ENCODE assay signal across 16 cellular contexts in genomic region chr7:74498354-74498753, GRCh38. TPM values are rescaled to one million over a fixed set of nuclear protein-coding genes. Genes with fewer than 3 reads are reported as not detected.
DNase-seq lines count a peak whose midpoint lies in the region; TF ChIP-seq lines count a peak whose summit lies in the region.
"Had no signal": no experiment of that assay in that cellular context is flagged by ENCODE, and none has a peak within 500 bp of the region (broad histone marks: within the 10 kb centered on the region; RNA-seq: fewer than 3 reads in every experiment).

No MANE protein-coding gene starts in this region.

- no peak for TF ChIP-seq POLR2A in breast epithelium (IDR thresholded peaks at IDR 0.05)

- no peak overlapping the region for H3K4me3 ChIP-seq in breast epithelium
- H3K4me3 ChIP-seq in HEK293 (ENCODE audit: low read depth, low read length) = no peak overlapping the region
- no peak overlapping the region for H3K4me3 ChIP-seq in neural progenitor cell
- H3K4me3 ChIP-seq: BLaER1 treated with 17β-estradiol and CSF1 and Interleukin-3, amounts not matched to agents 10 nM and 100 nM; HAP-1 had no signal

- H3K9me3 ChIP-seq in breast epithelium = no peaks in the 10 kb centered on the region
- H3K9me3 ChIP-seq in HEK293 (ENCODE audit: control insufficient read depth, insufficient read depth, low read depth, low read length) = no peaks in the 10 kb centered on the region
- H3K9me3 ChIP-seq in neural progenitor cell (ENCODE audit: low read depth) = no peaks in the 10 kb centered on the region
- H3K9me3 ChIP-seq: BLaER1 treated with 17β-estradiol and CSF1 and Interleukin-3, amounts not matched to agents 10 nM and 100 nM; HAP-1 had no signal

- H3K4me1 Mint-ChIP-seq in MCF 10A (ENCODE audit: insufficient read depth, unreplicated experiment) (peaks cover 26% of the 10 kb centered on the region), neural progenitor cell (peaks cover 16% of the 10 kb centered on the region)
- H3K4me1 Mint-ChIP-seq in T-helper 2 cell treated with Interferon-gamma antibody and Interleukin-4, amounts not matched to agents 5 μg/mL and 100 μg/mL, for 36 hours (ENCODE audit: low read depth) = no peaks in the 10 kb centered on the region
- H3K4me1 Mint-ChIP-seq: B cell had no signal

- CTCF ChIA-PET in MCF 10A (lab: Yijun Ruan, JAX) = interaction anchor here (0.7 to 1.1 kb wide), 3 partner anchors 11 to 761 kb away, joined by 3 to 4 read pairs (median 3); no protein-coding TSS in a partner anchor
- CTCF ChIA-PET in HEK293 (lab: Yijun Ruan, JAX) = no interaction called here

- H3K36me3 Mint-ChIP-seq in MCF 10A (ENCODE audit: insufficient read depth, unreplicated experiment) (peaks cover 24% of the 10 kb centered on the region), neural progenitor cell (peaks cover 15% of the 10 kb centered on the region)
- no peaks in the 10 kb centered on the region for H3K36me3 Mint-ChIP-seq in T-helper 2 cell treated with Interferon-gamma antibody and Interleukin-4, amounts not matched to agents 5 μg/mL and 100 μg/mL, for 36 hours (ENCODE audit: low read depth)
- H3K36me3 Mint-ChIP-seq: CD8-positive, alpha-beta T cell had no signal

- H3K36me3 ChIP-seq in breast epithelium (no peaks in the 10 kb centered on the region), HEK293 (ENCODE audit: control insufficient read depth in 2 of 2, insufficient read depth in 1 of 2, low read length in 2 of 2) (peaks cover 0 to 7% of the 10 kb centered on the region in 2 experiments; a peak in 2 of 3 replicates), neural progenitor cell (no peaks in the 10 kb centered on the region)
- H3K36me3 ChIP-seq: HAP-1 had no signal

- DNase-seq in MCF 10A (ENCODE audit: unreplicated experiment) = no peak
- DNase-seq in breast epithelium (ENCODE audit: low spot score in 2 of 2) = no peak
- peak; percentile 12 for DNase-seq in D341Med (ENCODE audit: low spot score)
- DNase-seq in neural progenitor cell (ENCODE audit: low spot score) = no peak
- DNase-seq in T-helper 2 cell treated with Interferon-gamma antibody and Interleukin-4, amounts not matched to agents 5 μg/mL and 100 μg/mL, for 36 hours (ENCODE audit: low spot score) = no peak
- no peak for DNase-seq in SHP77 treated with DMSO at 0.1 percent for 48 hours (lab: John Stamatoyannopoulos, UW)
- no peak for DNase-seq in cerebellar nuclear complex (lab: John Stamatoyannopoulos, UW)
- DNase-seq: Calu3; CD8-positive, alpha-beta T cell; DMS 273 treated with DMSO at 0.1 percent for 48 hours; DMS53; DND-41 had no signal

- H3F3A ChIP-seq in neural progenitor cell (ENCODE audit: low read depth) = peaks cover 12% of the 10 kb centered on the region

- H3K9me3 Mint-ChIP-seq in MCF 10A (ENCODE audit: unreplicated experiment) = no peaks in the 10 kb centered on the region
- H3K9me3 Mint-ChIP-seq in neural progenitor cell = no peaks in the 10 kb centered on the region
- no peaks in the 10 kb centered on the region for H3K9me3 Mint-ChIP-seq in T-helper 2 cell treated with Interferon-gamma antibody and Interleukin-4, amounts not matched to agents 5 μg/mL and 100 μg/mL, for 36 hours
- H3K9me3 Mint-ChIP-seq: CD8-positive, alpha-beta T cell had no signal

- no peak overlapping the region for H2AFZ ChIP-seq in neural progenitor cell (replicated peaks)

- no peak overlapping the region for H3K9ac ChIP-seq in neural progenitor cell
- H3K9ac ChIP-seq: BLaER1 treated with 17β-estradiol and CSF1 and Interleukin-3, amounts not matched to agents 10 nM and 100 nM had no signal

- intact Hi-C loops in MCF 10A (cut with micrococcal nuclease) = no loop called here
- intact Hi-C loops in breast epithelium (cut with DNase I; ENCODE audit: low total_unique reads) = no loop called here

- H3K79me2 ChIP-seq in neural progenitor cell (ENCODE audit: low read depth) = peaks cover 100% of the 10 kb centered on the region

- no peaks in the 10 kb centered on the region for H3K4me1 ChIP-seq in breast epithelium
- H3K4me1 ChIP-seq in HEK293 (ENCODE audit: control insufficient read depth, insufficient read depth, low read length) = no peaks in the 10 kb centered on the region
- H3K4me1 ChIP-seq in neural progenitor cell = peaks cover 7% of the 10 kb centered on the region
- H3K4me1 ChIP-seq: HAP-1 had no signal

- H3K27ac ChIP-seq in breast epithelium (no peak overlapping the region), HEK293 (ENCODE audit: extremely low read depth, low read depth, low read length) (no peak overlapping the region), neural progenitor cell (no peak overlapping the region)
- H3K27ac ChIP-seq: BLaER1 treated with 17β-estradiol and CSF1 and Interleukin-3, amounts not matched to agents 10 nM and 100 nM had no signal

- H3K27ac Mint-ChIP-seq in MCF 10A (ENCODE audit: low read depth, unreplicated experiment) (peak overlapping the region; percentile 4), neural progenitor cell (peak overlapping the region; percentile 8)
- H3K27ac Mint-ChIP-seq in T-helper 2 cell treated with Interferon-gamma antibody and Interleukin-4, amounts not matched to agents 5 μg/mL and 100 μg/mL, for 36 hours = no peak overlapping the region
- H3K27ac Mint-ChIP-seq: B cell; CD8-positive, alpha-beta T cell had no signal

- no peaks in the 10 kb centered on the region for H3K27me3 Mint-ChIP-seq in MCF 10A (ENCODE audit: insufficient read depth, unreplicated experiment)
- peaks cover 6% of the 10 kb centered on the region for H3K27me3 Mint-ChIP-seq in neural progenitor cell (ENCODE audit: insufficient read depth, low read depth)
- no peaks in the 10 kb centered on the region for H3K27me3 Mint-ChIP-seq in T-helper 2 cell treated with Interferon-gamma antibody and Interleukin-4, amounts not matched to agents 5 μg/mL and 100 μg/mL, for 36 hours (ENCODE audit: low read depth)
- H3K27me3 Mint-ChIP-seq: B cell had no signal

- H3K4me3 Mint-ChIP-seq in MCF 10A (ENCODE audit: unreplicated experiment) (no peak overlapping the region), neural progenitor cell (no peak overlapping the region)
- no peak overlapping the region for H3K4me3 Mint-ChIP-seq in T-helper 2 cell treated with Interferon-gamma antibody and Interleukin-4, amounts not matched to agents 5 μg/mL and 100 μg/mL, for 36 hours
- H3K4me3 Mint-ChIP-seq: B cell; CD8-positive, alpha-beta T cell had no signal

- no peak overlapping the region for H3K4me2 ChIP-seq in neural progenitor cell
- H3K4me2 ChIP-seq: BLaER1 treated with 17β-estradiol and CSF1 and Interleukin-3, amounts not matched to agents 10 nM and 100 nM had no signal

- POLR2A ChIA-PET in MCF 10A (lab: Yijun Ruan, JAX) (interaction anchor here (0.9 to 1.5 kb wide), 3 partner anchors 9 to 25 kb away, joined by 3 to 4 read pairs (median 3); no protein-coding TSS in a partner anchor), HEK293 (lab: Yijun Ruan, JAX) (interaction anchor here (0.6 kb wide), 1 partner anchor 62 kb away, joined by 4 read pairs; no protein-coding TSS in a partner anchor)

- TF ChIP-seq CTCF in MCF 10A (IDR thresholded peaks at IDR 0.05; ENCODE audit: unreplicated experiment) = no peak
- TF ChIP-seq CTCF in breast epithelium (IDR thresholded peaks at IDR 0.05) = no peak
- no peak for TF ChIP-seq CTCF in HEK293 (tag by site-specific recombination; IDR thresholded peaks at IDR 0.05)
- no peak for TF ChIP-seq CTCF in neural progenitor cell (IDR thresholded peaks at IDR 0.05)

- H4K20me1 ChIP-seq in neural progenitor cell (ENCODE audit: low read depth) = peaks cover 100% of the 10 kb centered on the region

- no TSS peak for BruUV-seq in MCF 10A (replicated peaks; lab: Mats Ljungman, UMichigan)

- H3K27me3 ChIP-seq in breast epithelium (no peaks in the 10 kb centered on the region), neural progenitor cell (no peaks in the 10 kb centered on the region)
- H3K27me3 ChIP-seq: BLaER1 treated with 17β-estradiol and CSF1 and Interleukin-3, amounts not matched to agents 10 nM and 100 nM had no signal

TF ChIP-seq in HEK293, 187 proteins besides CTCF, POLR2A, EP300 and RAD21:
- TF ChIP-seq ZNF26 (tag by site-specific recombination; IDR thresholded peaks at IDR 0.05) = no peak
- TF ChIP-seq ZFP3 (tag by site-specific recombination; IDR thresholded peaks at IDR 0.05; ENCODE audit: low read depth) = peak; percentile 57; the same call in 1 of the 2 replicates

RNA-seq across cellular contexts. Expression of gene GTF2IRD1, which starts 44.6 kb away (rescaled TPM):
- total RNA-seq in MCF 10A (2022) (77.6 and 83.1 TPM in 2 replicates), breast epithelium (10 to 100 TPM; 11.0 to 18.7 (median 12.5) TPM), neural progenitor cell (ENCODE audit: low replicate concordance) (25.6 and 48.5 TPM in 2 replicates)
